15 cellular contexts compared by ENCODE assay signal in genomic region chr7:36985866-36986402, GRCh38.
DNase-seq lines count a peak whose midpoint lies in the region; TF ChIP-seq lines count a peak whose summit lies in the region.
"Had no signal": no experiment of that assay in that cellular context is flagged by ENCODE, and none has a peak within 500 bp of the region (broad histone marks: within the 10 kb centered on the region; RNA-seq: fewer than 3 reads in every experiment).

No MANE protein-coding gene starts in this region.

- no peaks in the 10 kb centered on the region for H3K79me1 ChIP-seq in neuronal stem cell (ENCODE audit: low read depth, low read length)

- WGBS in neuronal stem cell (ENCODE audit: extremely low coverage in 2 of 2, insufficient read length in 2 of 2, insufficient replicate concordance in 1 of 2), 2 donors = no CpG with 5 or more reads among the region's 13 CpGs
- WGBS in prostate gland = 77% methylated on average over 13 of the region's 13 CpGs
- WGBS in testis, 2 donors = 77 to 83% methylated on average over 11 to 13 of the region's 13 CpGs

- intact Hi-C loops in prostate gland (cut with DNase I) (no loop called here), testis (cut with DNase I; ENCODE audit: low total_unique reads) (no loop called here)

- peaks cover 12 to 32% of the 10 kb centered on the region in 2 donors for H3K4me1 ChIP-seq in neuronal stem cell (ENCODE audit: control insufficient read depth in 2 of 2, insufficient read depth in 1 of 2, low read depth in 1 of 2, low read length in 2 of 2)
- H3K4me1 ChIP-seq in prostate gland (replicated peaks) = no peaks in the 10 kb centered on the region
- H3K4me1 ChIP-seq in testis = no peaks in the 10 kb centered on the region

- TF ChIP-seq POLR2A in prostate gland (IDR thresholded peaks at IDR 0.05) = no peak
- TF ChIP-seq POLR2A in testis (IDR thresholded peaks at IDR 0.05) = no peak

- H2AFZ ChIP-seq in neuronal stem cell (ENCODE audit: low read length) = peak overlapping the region; percentile 58

- H3K4ac ChIP-seq in neuronal stem cell (ENCODE audit: low read length) = no peak overlapping the region

- no peak overlapping the region for H3K18ac ChIP-seq in neuronal stem cell (ENCODE audit: low read length)

- H3K4me3 ChIP-seq in neuronal stem cell (ENCODE audit: low read length in 2 of 2) = peak overlapping the region in 1 of 2 donors; percentile 3
- H3K4me3 ChIP-seq in prostate gland = no peak overlapping the region
- H3K4me3 ChIP-seq in testis = no peak overlapping the region
- H3K4me3 ChIP-seq: K562 had no signal

- H3K27me3 ChIP-seq in neuronal stem cell (ENCODE audit: control insufficient read depth in 3 of 3, insufficient read depth in 3 of 3, low read depth in 1 of 3, low read length in 3 of 3) (no peaks in the 10 kb centered on the region), prostate gland (replicated peaks; ENCODE audit: insufficient read depth) (no peaks in the 10 kb centered on the region), testis (no peaks in the 10 kb centered on the region)

- no peak overlapping the region for H3K23ac ChIP-seq in neuronal stem cell (ENCODE audit: low read depth, low read length, poor library complexity)

- H3K27ac ChIP-seq in neuronal stem cell (replicated peaks; ENCODE audit: low read length) (no peak overlapping the region), prostate gland (no peak overlapping the region), testis (no peak overlapping the region)
- H3K27ac ChIP-seq: C4-2B had no signal

- H2BK120ac ChIP-seq in neuronal stem cell (ENCODE audit: low read depth, low read length) = no peak overlapping the region

- no peak for TF ChIP-seq CTCF in prostate gland (IDR thresholded peaks at IDR 0.05)
- TF ChIP-seq CTCF in testis (IDR thresholded peaks at IDR 0.05) = no peak

- H2BK12ac ChIP-seq in neuronal stem cell (ENCODE audit: low read length) = no peak overlapping the region

- no peak overlapping the region for H3K4me2 ChIP-seq in neuronal stem cell (ENCODE audit: insufficient read depth, low read length, poor library complexity, severe bottlenecking)

- no peak overlapping the region for H3K14ac ChIP-seq in neuronal stem cell (ENCODE audit: low read length)

- H4K91ac ChIP-seq in neuronal stem cell (ENCODE audit: low read depth, low read length, poor library complexity) = no peak overlapping the region

- H3K9ac ChIP-seq in neuronal stem cell (ENCODE audit: low read depth, low read length, poor library complexity) = no peak overlapping the region

- no peak overlapping the region for H2BK15ac ChIP-seq in neuronal stem cell (ENCODE audit: low read length)

- DNase-seq in G401 (ENCODE audit: low spot score) = peak; percentile 98
- DNase-seq in NCI-H2227 treated with DMSO at 0.1 percent for 48 hours (lab: John Stamatoyannopoulos, UW) = peak; percentile 84
- DNase-seq in astrocyte of the hippocampus (ENCODE audit: low read depth, low spot score) = peak; percentile 51
- DNase-seq in neuronal stem cell (ENCODE audit: low spot score) = no peak
- no peak for DNase-seq in MV-4-11 (lab: John Stamatoyannopoulos, UW)
- no peak for DNase-seq in SIG-M5 (lab: John Stamatoyannopoulos, UW)
- DNase-seq in prostate gland (ENCODE audit: low spot score) = no peak
- DNase-seq in testis = no peak
- DNase-seq: activated CD4-positive, alpha-beta memory T cell treated with anti-CD3 and anti-CD28 coated beads for 36 hours; activated gamma-delta T cell; kidney; naive B cell; stimulated activated CD4-positive, alpha-beta T cell treated with anti-CD3 and anti-CD28 coated beads, Interleukin-12 subunit alpha, Interleukin-12 subunit beta, amount 100 ng/mL, for 4 hours had no signal

- H3K9me3 ChIP-seq in neuronal stem cell (replicated peaks in 1 of 2; ENCODE audit: control insufficient read depth in 2 of 2, insufficient read depth in 1 of 2, low read depth in 1 of 2, low read length in 2 of 2) (no peaks in the 10 kb centered on the region), prostate gland (no peaks in the 10 kb centered on the region), testis (no peaks in the 10 kb centered on the region)

- in situ Hi-C loops in G401 (cut with HindIII; ENCODE audit: low sequenced_read_pairs) = no loop called here

- no peak overlapping the region for H2BK5ac ChIP-seq in neuronal stem cell (ENCODE audit: low read length)

- no peak overlapping the region for H4K8ac ChIP-seq in neuronal stem cell (ENCODE audit: low read depth, low read length)

- H3K36me3 ChIP-seq in neuronal stem cell (replicated peaks in 1 of 2; ENCODE audit: control insufficient read depth in 2 of 2, insufficient read depth in 2 of 2, low read length in 2 of 2) (no peaks in the 10 kb centered on the region), prostate gland (no peaks in the 10 kb centered on the region), testis (ENCODE audit: low read depth, missing control alignments) (no peaks in the 10 kb centered on the region)

- no peak overlapping the region for H2AK5ac ChIP-seq in neuronal stem cell (ENCODE audit: low read depth, low read length)

Comparison
In these comparisons a context has a peak if more than half of its experiments do, and no peak if none do; other contexts are left out.
1. DNase-seq: peak in G401 (single experiment), NCI-H2227 treated with DMSO at 0.1 percent for 48 hours (single experiment) and astrocyte of the hippocampus (single experiment); none in neuronal stem cell (single experiment), MV-4-11 (single experiment), SIG-M5 (single experiment), prostate gland (single experiment) and testis (single experiment).